Comparison of ENCODE assay signal across 24 cellular contexts in genomic region chr5:124995451-124995850, GRCh38.
DNase-seq lines count a peak whose midpoint lies in the region; ATAC-seq, FAIRE-seq and TF ChIP-seq lines count a peak whose summit lies in the region.
"Had no signal": no experiment of that assay in that cellular context is flagged by ENCODE, and none has a peak within 500 bp of the region (broad histone marks: within the 10 kb centered on the region; RNA-seq: fewer than 3 reads in every experiment).

No MANE protein-coding gene starts in this region.

- H3K4me1 Mint-ChIP-seq in neural crest cell: peaks cover 62% of the 10 kb centered on the region
- H3K4me1 Mint-ChIP-seq: activated naive CD8-positive, alpha-beta T cell treated with anti-CD3 and anti-CD28 coated beads, Interleukin-2, amount 50 U/mL, for 24 hours; natural killer cell had no signal

- H3K79me2 ChIP-seq in endothelial cell of umbilical vein (ENCODE audit: control insufficient read depth, insufficient read depth, low read length): no peaks in the 10 kb centered on the region

- peak overlapping the region; percentile 50 for H3K4me3 Mint-ChIP-seq in neural crest cell
- H3K4me3 Mint-ChIP-seq: activated naive CD8-positive, alpha-beta T cell treated with anti-CD3 and anti-CD28 coated beads, Interleukin-2, amount 50 U/mL, for 24 hours; activated T-helper 1 cell treated with anti-CD3 and anti-CD28 coated beads, Interleukin-12 subunit alpha, Interleukin-12 subunit beta, Interleukin-2, Interleukin-4 antibody, amounts not matched to agents 30 ng/mL and 10 ng/mL and 1 ng/mL, durations not matched to agents 14 hours and 24 hours and 36 hours; natural killer cell; stimulated activated memory B cell treated with anti-CD40 and anti-IgM and Interleukin-4, amounts not matched to agents 10 μg/mL and 1 μg/mL and 100 μg/mL, for 72 hours; WTC11 had no signal

- peaks cover 3% of the 10 kb centered on the region for H3K36me3 Mint-ChIP-seq in neural crest cell (ENCODE audit: low read depth)
- H3K36me3 Mint-ChIP-seq: natural killer cell; stimulated activated memory B cell treated with anti-CD40 and anti-IgM and Interleukin-4, amounts not matched to agents 10 μg/mL and 1 μg/mL and 100 μg/mL, for 72 hours; WTC11 had no signal

- FAIRE-seq in endothelial cell of umbilical vein (lab: Jason Lieb, UNC): peak; percentile 65
- FAIRE-seq: islet of Langerhans had no signal

- TF ChIP-seq POLR2A in endothelial cell of umbilical vein (IDR thresholded peaks at IDR 0.05; ENCODE audit: low read depth, low read length): no peak
- TF ChIP-seq POLR2A in GM18505 (IDR thresholded peaks at IDR 0.05; ENCODE audit: borderline replicate concordance, extremely low read depth, insufficient read depth, insufficient read length): no peak

- H4K20me1 ChIP-seq in endothelial cell of umbilical vein (replicated peaks; ENCODE audit: control insufficient read depth, extremely low read depth, insufficient read depth, low read length): no peaks in the 10 kb centered on the region

- dilution Hi-C loops in endothelial cell of umbilical vein (cut with MboI; ENCODE audit: extremely low pct_ligation_motif_present, low sequenced_read_pairs): no loop called here

- H3K9me3 Mint-ChIP-seq in neural crest cell: peaks cover 6% of the 10 kb centered on the region
- H3K9me3 Mint-ChIP-seq: activated naive CD8-positive, alpha-beta T cell treated with anti-CD3 and anti-CD28 coated beads, Interleukin-2, amount 50 U/mL, for 24 hours; activated T-helper 1 cell treated with anti-CD3 and anti-CD28 coated beads, Interleukin-12 subunit alpha, Interleukin-12 subunit beta, Interleukin-2, Interleukin-4 antibody, amounts not matched to agents 30 ng/mL and 10 ng/mL and 1 ng/mL, durations not matched to agents 14 hours and 24 hours and 36 hours; natural killer cell; stimulated activated memory B cell treated with anti-CD40 and anti-IgM and Interleukin-4, amounts not matched to agents 10 μg/mL and 1 μg/mL and 100 μg/mL, for 72 hours had no signal

- POLR2A ChIA-PET in endothelial cell of umbilical vein (lab: Charles Lee): interaction anchor here (0.6 kb wide), 1 partner anchor 248 kb away, joined by 3 read pairs; no protein-coding TSS in a partner anchor

- no peak overlapping the region for H3K4me2 ChIP-seq in endothelial cell of umbilical vein (ENCODE audit: insufficient read depth, low read length)

- BruUV-seq in endothelial cell of umbilical vein (replicated peaks; lab: Mats Ljungman, UMichigan): no TSS peak

- H3K27ac ChIP-seq in RWPE2 (ENCODE audit: poor library complexity, severe bottlenecking): no peak overlapping the region
- H3K27ac ChIP-seq in endothelial cell of umbilical vein (ENCODE audit: insufficient read depth, low read depth, low read length): peak overlapping the region; percentile 53
- H3K27ac ChIP-seq: epithelial cell of prostate, heart left ventricle, tibial artery had no signal

- peak; percentile 74 for DNase-seq in HCEC 1CT
- no peak for DNase-seq in RWPE2 (ENCODE audit: low spot score)
- peak; percentile 88 for DNase-seq in endothelial cell of umbilical vein (ENCODE audit: low read depth, low spot score)
- no peak for DNase-seq in neural crest cell (ENCODE audit: low read depth, low spot score)
- DNase-seq in stimulated activated CD4-positive, alpha-beta T cell treated with anti-CD3 and anti-CD28 coated beads, Interleukin-4, amount 100 ng/mL, for 1 hour: no peak
- DNase-seq: activated CD8-positive, alpha-beta memory T cell treated with anti-CD3 and anti-CD28 coated beads for 24 hours; activated naive CD8-positive, alpha-beta T cell treated with anti-CD3 and anti-CD28 coated beads, Interleukin-2, amount 50 U/mL, for 24 hours; AML-193; cerebellar nuclear complex; heart left ventricle; Karpas-422; natural killer cell; NCI-H1694 treated with DMSO at 0.1 percent for 48 hours; NK-92 treated with Interleukin-12 subunit alpha and Interleukin-12 subunit beta, amount 100 ng/mL, for 24 hours; SHP77; tibial artery had no signal

- no peak overlapping the region for H3K9ac ChIP-seq in endothelial cell of umbilical vein (replicated peaks; ENCODE audit: extremely low read depth, insufficient read depth, low read length)

- intact Hi-C loops in endothelial cell of umbilical vein (cut with micrococcal nuclease): loop anchor here (1.0 to 5.0 kb wide), 6 partner anchors 97 to 416 kb away; no protein-coding TSS in a partner anchor

- CTCF ChIA-PET in endothelial cell of umbilical vein (lab: Charles Lee): interaction anchor here (0.9 to 1.5 kb wide), 4 partner anchors 13 to 416 kb away, joined by 3 read pairs; no protein-coding TSS in a partner anchor

- no peak overlapping the region for H2AFZ ChIP-seq in endothelial cell of umbilical vein (ENCODE audit: low read depth, low read length)

- H3K27me3 ChIP-seq in RWPE2 (ENCODE audit: insufficient read depth, poor library complexity, severe bottlenecking) (no peaks in the 10 kb centered on the region), endothelial cell of umbilical vein (ENCODE audit: control insufficient read depth in 2 of 2, insufficient read depth in 2 of 2, low read length in 2 of 2) (no peaks in the 10 kb centered on the region)
- H3K27me3 ChIP-seq: heart left ventricle, tibial artery had no signal

- H3K27me3 Mint-ChIP-seq in neural crest cell (ENCODE audit: low read depth): no peaks in the 10 kb centered on the region
- H3K27me3 Mint-ChIP-seq: activated naive CD8-positive, alpha-beta T cell treated with anti-CD3 and anti-CD28 coated beads, Interleukin-2, amount 50 U/mL, for 24 hours; stimulated activated memory B cell treated with anti-CD40 and anti-IgM and Interleukin-4, amounts not matched to agents 10 μg/mL and 1 μg/mL and 100 μg/mL, for 72 hours had no signal

- H3K9me3 ChIP-seq in RWPE2 (ENCODE audit: severe bottlenecking) (no peaks in the 10 kb centered on the region), endothelial cell of umbilical vein (replicated peaks; ENCODE audit: control insufficient read depth, insufficient read depth, low read length) (no peaks in the 10 kb centered on the region)
- H3K9me3 ChIP-seq: heart left ventricle, tibial artery had no signal

- no peaks in the 10 kb centered on the region for H3K4me1 ChIP-seq in RWPE2 (ENCODE audit: insufficient read depth, poor library complexity, severe bottlenecking)
- H3K4me1 ChIP-seq in endothelial cell of umbilical vein (ENCODE audit: control insufficient read depth, extremely low read depth, insufficient read depth, low read length): peaks cover 8% of the 10 kb centered on the region
- H3K4me1 ChIP-seq: heart left ventricle, tibial artery had no signal

- H3K27ac Mint-ChIP-seq in neural crest cell (ENCODE audit: unreplicated experiment): peak overlapping the region; percentile 45
- H3K27ac Mint-ChIP-seq: activated naive CD8-positive, alpha-beta T cell treated with anti-CD3 and anti-CD28 coated beads, Interleukin-2, amount 50 U/mL, for 24 hours; activated T-helper 1 cell treated with anti-CD3 and anti-CD28 coated beads, Interleukin-12 subunit alpha, Interleukin-12 subunit beta, Interleukin-2, Interleukin-4 antibody, amounts not matched to agents 30 ng/mL and 10 ng/mL and 1 ng/mL, durations not matched to agents 14 hours and 24 hours and 36 hours; natural killer cell; stimulated activated memory B cell treated with anti-CD40 and anti-IgM and Interleukin-4, amounts not matched to agents 10 μg/mL and 1 μg/mL and 100 μg/mL, for 72 hours had no signal

- H3K9me1 ChIP-seq in endothelial cell of umbilical vein (replicated peaks; ENCODE audit: control insufficient read depth, extremely low read depth, insufficient read depth, low read length): no peaks in the 10 kb centered on the region

- TF ChIP-seq CTCF in RWPE2 (IDR thresholded peaks at IDR 0.05; ENCODE audit: poor library complexity, severe bottlenecking) (no peak), endothelial cell of umbilical vein (IDR thresholded peaks at IDR 0.05; ENCODE audit: extremely low read depth in 1 of 2, insufficient read depth in 1 of 2, low read depth in 1 of 2, low read length in 2 of 2) (no peak), neural crest cell (conservative IDR thresholded peaks at IDR 0.05) (no peak)

- H3K36me3 ChIP-seq in RWPE2 (ENCODE audit: low read depth): no peaks in the 10 kb centered on the region
- no peaks in the 10 kb centered on the region for H3K36me3 ChIP-seq in endothelial cell of umbilical vein (ENCODE audit: control insufficient read depth in 2 of 2, extremely low read depth in 1 of 2, insufficient read depth in 2 of 2, low read length in 2 of 2)
- H3K36me3 ChIP-seq: heart left ventricle, tibial artery had no signal

- peak; percentile 62 for ATAC-seq in RWPE2 (ENCODE audit: low read depth)
- ATAC-seq in HG02884 (IDR thresholded peaks at IDR 0.05; ENCODE audit: unreplicated experiment): no peak
- no peak for ATAC-seq in GM18505 (IDR thresholded peaks at IDR 0.05; ENCODE audit: unreplicated experiment)
- ATAC-seq in GM19395 (IDR thresholded peaks at IDR 0.05; ENCODE audit: unreplicated experiment): no peak
- ATAC-seq: activated naive CD8-positive, alpha-beta T cell treated with anti-CD3 and anti-CD28 coated beads, Interleukin-2, amount 50 U/mL, for 24 hours; heart left ventricle; natural killer cell; stimulated activated memory B cell treated with anti-CD40 and anti-IgM and Interleukin-4, amounts not matched to agents 10 μg/mL and 1 μg/mL and 100 μg/mL, for 72 hours had no signal

- H3K4me3 ChIP-seq in RWPE2 (ENCODE audit: severe bottlenecking) (no peak overlapping the region), endothelial cell of umbilical vein (replicated peaks in 1 of 3; ENCODE audit: insufficient read depth in 1 of 3, low read depth in 1 of 3, low read length in 3 of 3) (no peak overlapping the region)
- H3K4me3 ChIP-seq: heart left ventricle, tibial artery had no signal

TF ChIP-seq in endothelial cell of umbilical vein, 7 proteins besides CTCF, POLR2A, EP300 and RAD21:
- TF ChIP-seq JUN (IDR thresholded peaks at IDR 0.05; ENCODE audit: borderline replicate concordance, insufficient read depth, insufficient read length, low read depth): peak; percentile 34
- no peak for TF ChIP-seq POLR2AphosphoS5 (IDR thresholded peaks at IDR 0.05; ENCODE audit: insufficient read depth, low read depth, low read length)

Comparison
In these comparisons a context has a peak if more than half of its experiments do, and no peak if none do; other contexts are left out.
1. DNase-seq: peak in HCEC 1CT (single experiment) and endothelial cell of umbilical vein (single experiment); none in RWPE2 (single experiment), neural crest cell (single experiment) and stimulated activated CD4-positive, alpha-beta T cell treated with anti-CD3 and anti-CD28 coated beads, Interleukin-4, amount 100 ng/mL, for 1 hour (single experiment).